ENCODE assay signal across 13 cellular contexts in the genomic region with DNA sequence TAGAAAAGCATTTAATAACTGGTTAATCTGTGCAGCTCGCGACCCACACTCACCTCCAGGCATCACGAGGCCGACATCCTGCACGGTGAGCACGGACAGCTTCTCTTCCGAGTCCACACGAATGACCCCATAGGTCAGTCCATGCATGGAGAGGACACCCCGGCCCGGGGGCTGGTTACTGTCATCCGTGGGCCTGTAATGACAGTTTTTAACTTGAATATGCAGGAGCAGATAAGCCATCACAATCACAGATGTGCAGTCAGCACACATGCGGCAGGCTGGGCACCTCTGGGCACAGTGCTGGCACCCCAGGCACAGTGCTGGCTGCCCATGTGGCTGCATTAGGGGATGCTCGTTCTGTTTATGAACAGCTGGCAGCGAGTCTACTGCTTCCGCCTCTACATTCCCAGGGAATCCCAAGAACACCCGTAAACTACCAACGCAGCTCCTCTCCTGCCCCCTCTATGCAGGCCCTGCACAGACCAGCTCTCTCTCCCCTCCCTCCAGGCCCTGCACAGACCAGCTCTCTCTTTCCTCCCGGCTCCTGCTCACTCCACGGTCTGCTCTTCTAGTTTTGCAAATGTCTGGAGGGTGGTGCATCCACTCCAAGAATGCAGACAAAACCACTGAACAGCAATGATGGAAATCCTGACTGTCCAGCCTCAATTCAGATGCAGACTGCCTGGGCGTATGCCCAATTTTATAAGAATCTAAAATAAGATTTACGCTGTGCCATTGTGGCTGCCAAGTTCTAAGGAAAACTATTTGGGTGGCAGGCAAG.
DNase-seq lines count a peak whose midpoint lies in the region; ATAC-seq and TF ChIP-seq lines count a peak whose summit lies in the region.
"Had no signal": no experiment of that assay in that cellular context is flagged by ENCODE, and none has a peak within 500 bp of the region (broad histone marks: within the 10 kb centered on the region; RNA-seq: fewer than 3 reads in every experiment).

No MANE protein-coding gene starts in this region.

- TF ChIP-seq CTCF in foreskin fibroblast (IDR thresholded peaks at IDR 0.05; ENCODE audit: low read depth, low read length) (no peak), osteocyte (IDR thresholded peaks at IDR 0.05) (no peak)

- DNase-seq in AG08396 (ENCODE audit: low spot score): peak; percentile 91
- peak; percentile 80 for DNase-seq in amniotic stem cell (lab: John Stamatoyannopoulos, UW)
- DNase-seq in foreskin fibroblast: peak; percentile 25 to 42
- DNase-seq in osteocyte (ENCODE audit: extremely low spot score, unreplicated experiment): no peak
- no peak for DNase-seq in hippocampal formation (lab: John Stamatoyannopoulos, UW)
- no peak for DNase-seq in natural killer cell treated with Interleukin-12 subunit alpha and Interleukin-12 subunit beta and Interleukin-15 and Interleukin-18, amount 100 ng/mL, for 72 hours (ENCODE audit: low spot score)
- DNase-seq: activated CD4-positive, alpha-beta T cell treated with anti-CD3 and anti-CD28 coated beads, Interleukin-2, amount 10 ng/mL, durations not matched to agents 24 days and 14 days; Karpas-422; NCI-H1930 had no signal

- H3K27ac Mint-ChIP-seq in osteocyte (ENCODE audit: unreplicated experiment): peak overlapping the region; percentile 61
- H3K27ac Mint-ChIP-seq in natural killer cell treated with Interleukin-12 subunit alpha and Interleukin-12 subunit beta and Interleukin-15 and Interleukin-18, amount 100 ng/mL, for 72 hours: no peak overlapping the region
- H3K27ac Mint-ChIP-seq: activated CD4-positive, alpha-beta T cell treated with anti-CD3 and anti-CD28 coated beads, Interleukin-2, amount 10 ng/mL, durations not matched to agents 24 days and 14 days; dendritic cell treated with granulocyte-macrophage colony-stimulating factor and Interleukin-4, amounts not matched to agents 40 ng/mL and 50 ng/mL, for 4 days had no signal

- H3K4me3 Mint-ChIP-seq in osteocyte (ENCODE audit: unreplicated experiment): no peak overlapping the region
- H3K4me3 Mint-ChIP-seq in natural killer cell treated with Interleukin-12 subunit alpha and Interleukin-12 subunit beta and Interleukin-15 and Interleukin-18, amount 100 ng/mL, for 72 hours: no peak overlapping the region
- H3K4me3 Mint-ChIP-seq: activated CD4-positive, alpha-beta T cell treated with anti-CD3 and anti-CD28 coated beads, Interleukin-2, amount 10 ng/mL, durations not matched to agents 24 days and 14 days; dendritic cell treated with granulocyte-macrophage colony-stimulating factor and Interleukin-4, amounts not matched to agents 40 ng/mL and 50 ng/mL, for 4 days had no signal

- H3K4me3 ChIP-seq in foreskin fibroblast (ENCODE audit: low read depth in 1 of 2, low read length in 2 of 2): no peak overlapping the region
- H3K4me3 ChIP-seq: BLaER1 treated with 17β-estradiol and CSF1 and Interleukin-3, amounts not matched to agents 10 nM and 100 nM had no signal

- peaks cover 68% of the 10 kb centered on the region for H3K4me1 Mint-ChIP-seq in osteocyte (ENCODE audit: unreplicated experiment)
- H3K4me1 Mint-ChIP-seq in natural killer cell treated with Interleukin-12 subunit alpha and Interleukin-12 subunit beta and Interleukin-15 and Interleukin-18, amount 100 ng/mL, for 72 hours (ENCODE audit: low read depth in 2 of 2): no peaks in the 10 kb centered on the region
- H3K4me1 Mint-ChIP-seq: activated CD4-positive, alpha-beta T cell treated with anti-CD3 and anti-CD28 coated beads, Interleukin-2, amount 10 ng/mL, durations not matched to agents 24 days and 14 days had no signal

- H3K9me3 Mint-ChIP-seq in osteocyte (ENCODE audit: unreplicated experiment): no peaks in the 10 kb centered on the region
- H3K9me3 Mint-ChIP-seq in natural killer cell treated with Interleukin-12 subunit alpha and Interleukin-12 subunit beta and Interleukin-15 and Interleukin-18, amount 100 ng/mL, for 72 hours: no peaks in the 10 kb centered on the region
- H3K9me3 Mint-ChIP-seq: activated CD4-positive, alpha-beta T cell treated with anti-CD3 and anti-CD28 coated beads, Interleukin-2, amount 10 ng/mL, durations not matched to agents 24 days and 14 days; dendritic cell treated with granulocyte-macrophage colony-stimulating factor and Interleukin-4, amounts not matched to agents 40 ng/mL and 50 ng/mL, for 4 days had no signal

- peaks cover 25% of the 10 kb centered on the region for H3K36me3 Mint-ChIP-seq in osteocyte (ENCODE audit: unreplicated experiment)
- H3K36me3 Mint-ChIP-seq in natural killer cell treated with Interleukin-12 subunit alpha and Interleukin-12 subunit beta and Interleukin-15 and Interleukin-18, amount 100 ng/mL, for 72 hours: no peaks in the 10 kb centered on the region

- ATAC-seq in GM21367 (IDR thresholded peaks at IDR 0.05; ENCODE audit: unreplicated experiment): no peak
- no peak for ATAC-seq in natural killer cell treated with Interleukin-12 subunit alpha and Interleukin-12 subunit beta and Interleukin-15 and Interleukin-18, amount 100 ng/mL, for 72 hours
- no peak for ATAC-seq in HG02678 (IDR thresholded peaks at IDR 0.05; ENCODE audit: unreplicated experiment)

- no peaks in the 10 kb centered on the region for H3K27me3 Mint-ChIP-seq in osteocyte (ENCODE audit: unreplicated experiment)
- H3K27me3 Mint-ChIP-seq in natural killer cell treated with Interleukin-12 subunit alpha and Interleukin-12 subunit beta and Interleukin-15 and Interleukin-18, amount 100 ng/mL, for 72 hours: peaks cover 0 to 2% of the 10 kb centered on the region in 2 donors
- H3K27me3 Mint-ChIP-seq: activated CD4-positive, alpha-beta T cell treated with anti-CD3 and anti-CD28 coated beads, Interleukin-2, amount 10 ng/mL, durations not matched to agents 24 days and 14 days had no signal

Comparison
In these comparisons a context has a peak if more than half of its experiments do, and no peak if none do; other contexts are left out.
1. DNase-seq: peak in AG08396 (single experiment), amniotic stem cell (single experiment) and foreskin fibroblast (2 of 2); none in osteocyte (single experiment), hippocampal formation (0 of 2) and natural killer cell treated with Interleukin-12 subunit alpha and Interleukin-12 subunit beta and Interleukin-15 and Interleukin-18, amount 100 ng/mL, for 72 hours (single experiment).